24 cellular contexts compared by ENCODE assay signal in genomic region chr3:61680617-61681016, GRCh38.
"Had no signal": no experiment of that assay in that cellular context is flagged by ENCODE, and none has a peak within 500 bp of the region (broad histone marks: within the 10 kb centered on the region; RNA-seq: fewer than 3 reads in every experiment).

No MANE protein-coding gene starts in this region.

- ATAC-seq: activated naive CD4-positive, alpha-beta T cell treated with anti-CD3 and anti-CD28 coated beads, Interleukin-2, amount 50 U/mL, for 72 hours; activated T-cell treated with anti-CD3 and anti-CD28 coated beads, Interleukin-2, amount 50 U/mL, for 72 hours; effector memory CD8-positive, alpha-beta T cell; gastroesophageal sphincter; heart left ventricle had no signal

- DNase-seq: activated CD4-positive, alpha-beta memory T cell treated with anti-CD3 and anti-CD28 coated beads, Interleukin-2, amount 10 ng/mL, durations not matched to agents 7 days and 5 days; activated CD4-positive, alpha-beta T cell treated with anti-CD3 and anti-CD28 coated beads for 1 hour; activated CD4-positive, alpha-beta T cell treated with anti-CD3 and anti-CD28 coated beads for 4 hours; activated CD4-positive, alpha-beta T cell treated with anti-CD3 and anti-CD28 coated beads, Interleukin-2, amount 10 ng/mL, durations not matched to agents 7 days and 5 days; activated CD4-positive, alpha-beta T cell treated with anti-CD3 and anti-CD28 coated beads, Interleukin-2, amount 50 U/mL, for 4 hours; activated CD8-positive, alpha-beta memory T cell treated with anti-CD3 and anti-CD28 coated beads, Interleukin-2, amount 50 U/mL, for 48 hours; activated gamma-delta T cell; activated naive CD4-positive, alpha-beta T cell; activated naive CD4-positive, alpha-beta T cell treated with anti-CD3 and anti-CD28 coated beads, Interleukin-2, amount 10 ng/mL, durations not matched to agents 7 days and 5 days; activated naive CD8-positive, alpha-beta T cell treated with anti-CD3 and anti-CD28 coated beads, Interleukin-2, amount 10 ng/mL, durations not matched to agents 7 days and 5 days; activated T-cell treated with anti-CD3 and anti-CD28 coated beads for 4 hours; activated T-cell treated with anti-CD3 and anti-CD28 coated beads, Interleukin-2, amount 50 U/mL, for 24 hours; activated T-cell treated with anti-CD3 and anti-CD28 coated beads, Interleukin-2, amount 50 U/mL, for 72 hours; caudate nucleus; cortex of kidney; dermis blood vessel endothelial cell; effector CD4-positive, alpha-beta T cell; effector memory CD8-positive, alpha-beta T cell; esophagus squamous epithelium; heart left ventricle; T-helper 2 cell had no signal

- H3K27me3 ChIP-seq: gastroesophageal sphincter, heart left ventricle had no signal

- H3K4me1 Mint-ChIP-seq: activated CD4-positive, alpha-beta memory T cell treated with anti-CD3 and anti-CD28 coated beads, Interleukin-2, amount 10 ng/mL, durations not matched to agents 7 days and 5 days; activated CD4-positive, alpha-beta T cell treated with anti-CD3 and anti-CD28 coated beads, Interleukin-2, amount 10 ng/mL, durations not matched to agents 7 days and 5 days; activated naive CD4-positive, alpha-beta T cell treated with anti-CD3 and anti-CD28 coated beads, Interleukin-2, amount 10 ng/mL, durations not matched to agents 7 days and 5 days; activated naive CD8-positive, alpha-beta T cell treated with anti-CD3 and anti-CD28 coated beads, Interleukin-2, amount 10 ng/mL, durations not matched to agents 7 days and 5 days had no signal

- H3K4me3 Mint-ChIP-seq: activated CD4-positive, alpha-beta memory T cell treated with anti-CD3 and anti-CD28 coated beads, Interleukin-2, amount 10 ng/mL, durations not matched to agents 7 days and 5 days; activated CD4-positive, alpha-beta T cell treated with anti-CD3 and anti-CD28 coated beads, Interleukin-2, amount 10 ng/mL, durations not matched to agents 7 days and 5 days; activated naive CD4-positive, alpha-beta T cell treated with anti-CD3 and anti-CD28 coated beads, Interleukin-2, amount 10 ng/mL, durations not matched to agents 7 days and 5 days; activated naive CD8-positive, alpha-beta T cell treated with anti-CD3 and anti-CD28 coated beads, Interleukin-2, amount 10 ng/mL, durations not matched to agents 7 days and 5 days; activated T-cell treated with anti-CD3 and anti-CD28 coated beads, Interleukin-2, amount 50 U/mL, for 24 hours; activated T-cell treated with anti-CD3 and anti-CD28 coated beads, Interleukin-2, amount 50 U/mL, for 72 hours; effector memory CD8-positive, alpha-beta T cell had no signal

- H3K27ac Mint-ChIP-seq: activated CD4-positive, alpha-beta memory T cell treated with anti-CD3 and anti-CD28 coated beads, Interleukin-2, amount 10 ng/mL, durations not matched to agents 7 days and 5 days; activated CD4-positive, alpha-beta T cell treated with anti-CD3 and anti-CD28 coated beads, Interleukin-2, amount 10 ng/mL, durations not matched to agents 7 days and 5 days; activated naive CD4-positive, alpha-beta T cell treated with anti-CD3 and anti-CD28 coated beads, Interleukin-2, amount 10 ng/mL, durations not matched to agents 7 days and 5 days; activated naive CD4-positive, alpha-beta T cell treated with anti-CD3 and anti-CD28 coated beads, Interleukin-2, amount 50 U/mL, for 72 hours; activated naive CD8-positive, alpha-beta T cell treated with anti-CD3 and anti-CD28 coated beads, Interleukin-2, amount 10 ng/mL, durations not matched to agents 7 days and 5 days; activated T-cell treated with anti-CD3 and anti-CD28 coated beads, Interleukin-2, amount 50 U/mL, for 24 hours; activated T-cell treated with anti-CD3 and anti-CD28 coated beads, Interleukin-2, amount 50 U/mL, for 72 hours; effector memory CD8-positive, alpha-beta T cell had no signal

- H3K4me1 ChIP-seq: gastroesophageal sphincter had no signal

- H3K9me3 Mint-ChIP-seq: activated CD4-positive, alpha-beta T cell treated with anti-CD3 and anti-CD28 coated beads, Interleukin-2, amount 10 ng/mL, durations not matched to agents 7 days and 5 days; activated naive CD4-positive, alpha-beta T cell treated with anti-CD3 and anti-CD28 coated beads, Interleukin-2, amount 10 ng/mL, durations not matched to agents 7 days and 5 days; activated naive CD8-positive, alpha-beta T cell treated with anti-CD3 and anti-CD28 coated beads, Interleukin-2, amount 10 ng/mL, durations not matched to agents 7 days and 5 days; activated T-cell treated with anti-CD3 and anti-CD28 coated beads, Interleukin-2, amount 50 U/mL, for 24 hours had no signal

- H3K9me3 ChIP-seq: esophagus squamous epithelium, gastroesophageal sphincter, heart left ventricle had no signal

- H3K27me3 Mint-ChIP-seq: activated CD4-positive, alpha-beta memory T cell treated with anti-CD3 and anti-CD28 coated beads, Interleukin-2, amount 10 ng/mL, durations not matched to agents 7 days and 5 days; activated CD4-positive, alpha-beta T cell treated with anti-CD3 and anti-CD28 coated beads, Interleukin-2, amount 10 ng/mL, durations not matched to agents 7 days and 5 days; activated naive CD4-positive, alpha-beta T cell treated with anti-CD3 and anti-CD28 coated beads, Interleukin-2, amount 10 ng/mL, durations not matched to agents 7 days and 5 days; activated naive CD8-positive, alpha-beta T cell treated with anti-CD3 and anti-CD28 coated beads, Interleukin-2, amount 10 ng/mL, durations not matched to agents 7 days and 5 days; activated T-cell treated with anti-CD3 and anti-CD28 coated beads, Interleukin-2, amount 50 U/mL, for 24 hours; effector memory CD8-positive, alpha-beta T cell had no signal

- H3K36me3 ChIP-seq: esophagus squamous epithelium, gastroesophageal sphincter, heart left ventricle had no signal

- H3K4me3 ChIP-seq: esophagus squamous epithelium, gastroesophageal sphincter, heart left ventricle had no signal

- H3K36me3 Mint-ChIP-seq: activated naive CD4-positive, alpha-beta T cell treated with anti-CD3 and anti-CD28 coated beads, Interleukin-2, amount 10 ng/mL, durations not matched to agents 7 days and 5 days; activated naive CD4-positive, alpha-beta T cell treated with anti-CD3 and anti-CD28 coated beads, Interleukin-2, amount 50 U/mL, for 72 hours; activated naive CD8-positive, alpha-beta T cell treated with anti-CD3 and anti-CD28 coated beads, Interleukin-2, amount 10 ng/mL, durations not matched to agents 7 days and 5 days had no signal

- H3K27ac ChIP-seq: epithelial cell of prostate, esophagus squamous epithelium, gastroesophageal sphincter, heart left ventricle had no signal
